13 cellular contexts compared by ENCODE assay signal in genomic region chr20:45355209-45355608, GRCh38. TPM values are rescaled to one million over a fixed set of nuclear protein-coding genes. Genes with fewer than 3 reads are reported as not detected.
A peak's percentile ranks its signal among the peaks of the same experiment; 100 is the strongest.
DNase-seq lines count a peak whose midpoint lies in the region; ATAC-seq, FAIRE-seq and TF ChIP-seq lines count a peak whose summit lies in the region.
"Had no signal": no experiment of that assay in that cellular context is flagged by ENCODE, and none has a peak within 500 bp of the region (broad histone marks: within the 10 kb centered on the region; RNA-seq: fewer than 3 reads in every experiment).

No MANE protein-coding gene starts in this region.

- WGBS in hepatocyte (ENCODE audit: low lambda C conversion rate, missing lambda C conversion rate) = 38% methylated on average over 3 of the region's 3 CpGs

- no peaks in the 10 kb centered on the region for H3K36me3 Mint-ChIP-seq in activated T-helper 2 cell treated with anti-CD3 and anti-CD28 coated beads, Interferon-gamma antibody, Interleukin-2, Interleukin-4, amounts not matched to agents 10 μg/mL and 5 μg/mL and 100 μg/mL, durations not matched to agents 14 hours and 24 hours and 36 hours (ENCODE audit: low read depth)

- no peaks in the 10 kb centered on the region for H3K9me2 ChIP-seq in hepatocyte (replicated peaks; ENCODE audit: insufficient read depth)

- H3K9me3 ChIP-seq in hepatocyte (ENCODE audit: low read depth) = no peaks in the 10 kb centered on the region

- H4K20me1 ChIP-seq in hepatocyte (ENCODE audit: insufficient read depth, poor library complexity, severe bottlenecking) = no peaks in the 10 kb centered on the region

- H2AFZ ChIP-seq in ACC112 (ENCODE audit: low read length, unreplicated experiment) (no peak overlapping the region), hepatocyte (no peak overlapping the region)

- H3K4me1 Mint-ChIP-seq in activated T-helper 2 cell treated with anti-CD3 and anti-CD28 coated beads, Interferon-gamma antibody, Interleukin-2, Interleukin-4, amounts not matched to agents 10 μg/mL and 5 μg/mL and 100 μg/mL, durations not matched to agents 14 hours and 24 hours and 36 hours (ENCODE audit: low read depth) = peaks cover 60% of the 10 kb centered on the region

- no peaks in the 10 kb centered on the region for H3K9me3 Mint-ChIP-seq in activated T-helper 2 cell treated with anti-CD3 and anti-CD28 coated beads, Interferon-gamma antibody, Interleukin-2, Interleukin-4, amounts not matched to agents 10 μg/mL and 5 μg/mL and 100 μg/mL, durations not matched to agents 14 hours and 24 hours and 36 hours

- peak overlapping the region; percentile 44 for H3K4me2 ChIP-seq in hepatocyte

- peak overlapping the region; percentile 87 for H3K27ac Mint-ChIP-seq in activated T-helper 2 cell treated with anti-CD3 and anti-CD28 coated beads, Interferon-gamma antibody, Interleukin-2, Interleukin-4, amounts not matched to agents 10 μg/mL and 5 μg/mL and 100 μg/mL, durations not matched to agents 14 hours and 24 hours and 36 hours
- H3K27ac Mint-ChIP-seq: progenitor cell of endocrine pancreas had no signal

- intact Hi-C loops in activated T-helper 2 cell treated with anti-CD3 and anti-CD28 coated beads, Interferon-gamma antibody, Interleukin-2, Interleukin-4, amounts not matched to agents 10 μg/mL and 5 μg/mL and 100 μg/mL, durations not matched to agents 14 hours and 24 hours and 36 hours (cut with micrococcal nuclease) = loop anchor here (2.0 to 5.0 kb wide), 2 partner anchors 38 to 384 kb away; no protein-coding TSS in a partner anchor

- no peak for FAIRE-seq in H54 (lab: Jason Lieb, UNC)

- peak overlapping the region; percentile 58 for H3K4me3 Mint-ChIP-seq in activated T-helper 2 cell treated with anti-CD3 and anti-CD28 coated beads, Interferon-gamma antibody, Interleukin-2, Interleukin-4, amounts not matched to agents 10 μg/mL and 5 μg/mL and 100 μg/mL, durations not matched to agents 14 hours and 24 hours and 36 hours (ENCODE audit: low read depth)

- H3K27me3 Mint-ChIP-seq in activated T-helper 2 cell treated with anti-CD3 and anti-CD28 coated beads, Interferon-gamma antibody, Interleukin-2, Interleukin-4, amounts not matched to agents 10 μg/mL and 5 μg/mL and 100 μg/mL, durations not matched to agents 14 hours and 24 hours and 36 hours (ENCODE audit: low read depth) = no peaks in the 10 kb centered on the region

- H3K36me3 ChIP-seq in ACC112 (ENCODE audit: insufficient read depth, low read length) (no peaks in the 10 kb centered on the region), hepatocyte (replicated peaks; ENCODE audit: insufficient read depth, low read depth) (no peaks in the 10 kb centered on the region)

- H3K27ac ChIP-seq in ACC112 (ENCODE audit: low read depth, low read length) (peak overlapping the region; percentile 55), hepatocyte (peak overlapping the region; percentile 54)

- no peaks in the 10 kb centered on the region for H3K27me3 ChIP-seq in ACC112 (ENCODE audit: insufficient read depth, low read length)
- no peaks in the 10 kb centered on the region for H3K27me3 ChIP-seq in hepatocyte

- no peak for TF ChIP-seq POLR2A in H54 (IDR thresholded peaks at IDR 0.05; ENCODE audit: low read depth, low read length)

- peaks cover 50% of the 10 kb centered on the region for H3K4me1 ChIP-seq in ACC112 (ENCODE audit: control insufficient read depth, insufficient read depth, low read length, unreplicated experiment)
- H3K4me1 ChIP-seq in hepatocyte (ENCODE audit: insufficient read depth) = peaks cover 9% of the 10 kb centered on the region

- peak overlapping the region; percentile 12 for H3K4me3 ChIP-seq in ACC112 (ENCODE audit: low read depth, low read length)
- no peak overlapping the region for H3K4me3 ChIP-seq in hepatocyte

- H3K79me2 ChIP-seq in ACC112 (ENCODE audit: control insufficient read depth, insufficient read depth, low read length, unreplicated experiment) = no peaks in the 10 kb centered on the region
- H3K79me2 ChIP-seq in hepatocyte = no peaks in the 10 kb centered on the region

- ATAC-seq in GM19463 (IDR thresholded peaks at IDR 0.05; ENCODE audit: unreplicated experiment) (no peak), GM21528 (IDR thresholded peaks at IDR 0.05; ENCODE audit: low FRiP score, unreplicated experiment) (no peak)

- no peak for TF ChIP-seq CTCF in hepatocyte (IDR thresholded peaks at IDR 0.05; ENCODE audit: poor library complexity)

- peak; percentile 59 for DNase-seq in H54 (ENCODE audit: insufficient read length, low spot score)
- no peak for DNase-seq in activated T-helper 2 cell treated with anti-CD3 and anti-CD28 coated beads, Interferon-gamma antibody, Interleukin-2, Interleukin-4, amounts not matched to agents 10 μg/mL and 5 μg/mL and 100 μg/mL, durations not matched to agents 14 hours and 24 hours and 36 hours (ENCODE audit: low spot score)
- peak; percentile 66 for DNase-seq in hepatocyte (ENCODE audit: low spot score)
- DNase-seq in activated effector memory CD4-positive, alpha-beta T cell treated with Interleukin-2 at 50 U/mL for 16 hours = no peak
- DNase-seq in central memory CD4-positive, alpha-beta T cell = no peak
- DNase-seq: GDM1, NCI-H82, substantia nigra had no signal

RNA-seq across cellular contexts. Expression of gene SDC4, which starts 7.0 kb away (rescaled TPM):
- 133 and 136 TPM in 2 replicates for total RNA-seq in activated T-helper 2 cell treated with anti-CD3 and anti-CD28 coated beads, Interferon-gamma antibody, Interleukin-2, Interleukin-4, amounts not matched to agents 10 μg/mL and 5 μg/mL and 100 μg/mL, durations not matched to agents 14 hours and 24 hours and 36 hours
- total RNA-seq in hepatocyte = 191 and 194 TPM in 2 replicates
- polyA plus RNA-seq in hepatocyte = 159 and 178 TPM in 2 replicates

RNA-seq across cellular contexts. Expression of gene SYS1, which starts 7.7 kb away (rescaled TPM):
- 16.8 and 20.1 TPM in 2 replicates for total RNA-seq in activated T-helper 2 cell treated with anti-CD3 and anti-CD28 coated beads, Interferon-gamma antibody, Interleukin-2, Interleukin-4, amounts not matched to agents 10 μg/mL and 5 μg/mL and 100 μg/mL, durations not matched to agents 14 hours and 24 hours and 36 hours
- total RNA-seq in hepatocyte = 42.0 and 50.7 TPM in 2 replicates
- 28.9 and 35.8 TPM in 2 replicates for polyA plus RNA-seq in hepatocyte

RNA-seq across cellular contexts. Expression of gene TP53TG5, which starts 22.9 kb away (rescaled TPM):
- total RNA-seq in activated T-helper 2 cell treated with anti-CD3 and anti-CD28 coated beads, Interferon-gamma antibody, Interleukin-2, Interleukin-4, amounts not matched to agents 10 μg/mL and 5 μg/mL and 100 μg/mL, durations not matched to agents 14 hours and 24 hours and 36 hours = not detected in 2 replicates
- total RNA-seq in hepatocyte = not detected in 2 replicates
- 0.23 TPM in 1 of 2 replicates, not detected in the other for polyA plus RNA-seq in hepatocyte
- total RNA-seq: glomerular endothelial cell, progenitor cell of endocrine pancreas had no signal

RNA-seq across cellular contexts. Expression of gene MATN4, which starts 47.1 kb away (rescaled TPM):
- 0.39 and 0.64 TPM in 2 replicates for total RNA-seq in activated T-helper 2 cell treated with anti-CD3 and anti-CD28 coated beads, Interferon-gamma antibody, Interleukin-2, Interleukin-4, amounts not matched to agents 10 μg/mL and 5 μg/mL and 100 μg/mL, durations not matched to agents 14 hours and 24 hours and 36 hours
- 0.57 TPM in 1 of 2 replicates, not detected in the other for total RNA-seq in hepatocyte
- 0.50 TPM in 1 of 2 replicates, not detected in the other for polyA plus RNA-seq in hepatocyte
- total RNA-seq: glomerular endothelial cell, progenitor cell of endocrine pancreas had no signal

RNA-seq across cellular contexts. Expression of gene RBPJL, which starts 48.6 kb away (rescaled TPM):
- not detected in 2 replicates for total RNA-seq in activated T-helper 2 cell treated with anti-CD3 and anti-CD28 coated beads, Interferon-gamma antibody, Interleukin-2, Interleukin-4, amounts not matched to agents 10 μg/mL and 5 μg/mL and 100 μg/mL, durations not matched to agents 14 hours and 24 hours and 36 hours
- not detected in 2 replicates for total RNA-seq in hepatocyte
- polyA plus RNA-seq in hepatocyte = not detected in 2 replicates
- total RNA-seq: glomerular endothelial cell had no signal

Comparison
In these comparisons a context has a peak if more than half of its experiments do, and no peak if none do; other contexts are left out.
1. DNase-seq: peak in H54 (single experiment) and hepatocyte (single experiment); none in activated T-helper 2 cell treated with anti-CD3 and anti-CD28 coated beads, Interferon-gamma antibody, Interleukin-2, Interleukin-4, amounts not matched to agents 10 μg/mL and 5 μg/mL and 100 μg/mL, durations not matched to agents 14 hours and 24 hours and 36 hours (single experiment), activated effector memory CD4-positive, alpha-beta T cell treated with Interleukin-2 at 50 U/mL for 16 hours (single experiment) and central memory CD4-positive, alpha-beta T cell (single experiment).